14 cellular contexts compared by ENCODE assay signal in the genomic region with DNA sequence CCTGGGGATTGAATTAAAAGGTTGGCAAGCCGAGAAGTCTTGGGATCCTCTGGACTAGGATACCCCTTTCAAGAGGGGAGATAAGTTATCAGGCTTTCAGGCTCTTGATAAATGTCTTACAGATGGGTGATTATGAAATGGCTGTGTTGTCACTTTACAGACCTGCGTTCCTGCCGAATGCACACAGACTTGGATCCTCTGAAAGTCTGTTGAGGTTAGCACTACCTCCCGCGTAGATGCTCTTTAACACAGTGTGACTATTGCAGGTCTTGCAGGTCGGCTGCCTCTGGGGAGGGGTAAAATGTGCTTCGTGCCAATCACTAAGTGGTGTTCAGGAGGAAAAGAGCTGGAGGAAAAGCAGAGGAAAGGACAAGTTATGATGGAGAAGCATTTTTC.
DNase-seq lines count a peak whose midpoint lies in the region; ATAC-seq and TF ChIP-seq lines count a peak whose summit lies in the region.
"Had no signal": no experiment of that assay in that cellular context is flagged by ENCODE, and none has a peak within 500 bp of the region (broad histone marks: within the 10 kb centered on the region; RNA-seq: fewer than 3 reads in every experiment).

No MANE protein-coding gene starts in this region.

- peaks cover 2% of the 10 kb centered on the region for H3K27me3 Mint-ChIP-seq in activated CD8-positive, alpha-beta memory T cell treated with anti-CD3 and anti-CD28 coated beads, Interleukin-2, amount 10 ng/mL, durations not matched to agents 7 days and 5 days

- H3K36me3 Mint-ChIP-seq in activated CD8-positive, alpha-beta memory T cell treated with anti-CD3 and anti-CD28 coated beads, Interleukin-2, amount 10 ng/mL, durations not matched to agents 7 days and 5 days = no peaks in the 10 kb centered on the region
- H3K36me3 Mint-ChIP-seq: naive thymus-derived CD8-positive, alpha-beta T cell had no signal

- H3K4me1 ChIP-seq in body of pancreas (peaks cover 12% of the 10 kb centered on the region), left ventricle myocardium inferior (peaks cover 18% of the 10 kb centered on the region), rectal smooth muscle tissue (ENCODE audit: control insufficient read depth, insufficient read depth, low read length) (peaks cover 22% of the 10 kb centered on the region)

- no peak for TF ChIP-seq CTCF in body of pancreas (IDR thresholded peaks at IDR 0.05)
- TF ChIP-seq CTCF in left ventricle myocardium inferior (IDR thresholded peaks at IDR 0.05; ENCODE audit: borderline replicate concordance) = no peak

- no peak overlapping the region for H3K27ac ChIP-seq in body of pancreas
- peak overlapping the region; percentile 28 for H3K27ac ChIP-seq in left ventricle myocardium inferior (replicated peaks)
- H3K27ac ChIP-seq in rectal smooth muscle tissue (ENCODE audit: low read depth, low read length) = peak overlapping the region; percentile 59
- H3K27ac ChIP-seq: HL-60 had no signal

- peak; percentile 25 for DNase-seq in AG20443 (ENCODE audit: low spot score)
- peak in 3 of 4 donors; percentile 36 to 57 (median 37) for DNase-seq in body of pancreas
- DNase-seq in left ventricle myocardium inferior = peak; percentile 31
- DNase-seq in effector CD4-positive, alpha-beta T cell = no peak
- DNase-seq in activated CD8-positive, alpha-beta memory T cell treated with anti-CD3 and anti-CD28 coated beads, Interleukin-2, amount 10 ng/mL, durations not matched to agents 7 days and 5 days = no peak
- DNase-seq in activated CD8-positive, alpha-beta memory T cell treated with anti-CD3 and anti-CD28 coated beads for 24 hours = no peak
- no peak for DNase-seq in NCI-H2196 treated with DMSO at 0.1 percent for 48 hours (lab: John Stamatoyannopoulos, UW; ENCODE audit: unreplicated experiment)
- DNase-seq: activated CD4-positive, CD25-positive, alpha-beta regulatory T cell treated with anti-CD3 and anti-CD28 coated beads, Interleukin-2, amount 50 U/mL, for 72 hours; naive thymus-derived CD8-positive, alpha-beta T cell; NCI-H524 had no signal

- ATAC-seq in body of pancreas = peak; percentile 50
- no peak for ATAC-seq in activated CD8-positive, alpha-beta memory T cell treated with anti-CD3 and anti-CD28 coated beads, Interleukin-2, amount 10 ng/mL, durations not matched to agents 7 days and 5 days
- ATAC-seq: naive thymus-derived CD8-positive, alpha-beta T cell had no signal

- H3K9ac ChIP-seq in rectal smooth muscle tissue (ENCODE audit: low read length) = no peak overlapping the region

- H3K9me3 ChIP-seq in body of pancreas (no peaks in the 10 kb centered on the region), left ventricle myocardium inferior (replicated peaks) (no peaks in the 10 kb centered on the region)

- CTCF ChIA-PET in activated CD8-positive, alpha-beta memory T cell treated with anti-CD3 and anti-CD28 coated beads, Interleukin-2, amount 10 ng/mL, durations not matched to agents 7 days and 5 days (lab: Charles Lee) = no interaction called here

- no peaks in the 10 kb centered on the region for H3K9me3 Mint-ChIP-seq in activated CD8-positive, alpha-beta memory T cell treated with anti-CD3 and anti-CD28 coated beads, Interleukin-2, amount 10 ng/mL, durations not matched to agents 7 days and 5 days (ENCODE audit: low read depth)
- H3K9me3 Mint-ChIP-seq: activated T-helper 1 cell treated with anti-CD3 and anti-CD28 coated beads, Interleukin-12 subunit alpha, Interleukin-12 subunit beta, Interleukin-2, Interleukin-4 antibody, amounts not matched to agents 30 ng/mL and 10 ng/mL and 1 ng/mL, durations not matched to agents 14 hours and 24 hours and 36 hours; naive thymus-derived CD8-positive, alpha-beta T cell had no signal

- no peaks in the 10 kb centered on the region for H3K36me3 ChIP-seq in body of pancreas (replicated peaks in 1 of 2; ENCODE audit: insufficient read depth in 1 of 2, low read depth in 2 of 2)
- no peaks in the 10 kb centered on the region for H3K36me3 ChIP-seq in left ventricle myocardium inferior
- H3K36me3 ChIP-seq in rectal smooth muscle tissue (ENCODE audit: control insufficient read depth, insufficient read depth, low read length) = no peaks in the 10 kb centered on the region

- intact Hi-C loops in body of pancreas (cut with DNase I) (no loop called here), left ventricle myocardium inferior (cut with micrococcal nuclease) (no loop called here)

- H3K4me3 ChIP-seq in body of pancreas (no peak overlapping the region), left ventricle myocardium inferior (no peak overlapping the region), rectal smooth muscle tissue (ENCODE audit: low read length) (no peak overlapping the region)

- TF ChIP-seq POLR2A in body of pancreas (IDR thresholded peaks at IDR 0.05) = no peak

- 22 to 25% methylated on average over 7 of the region's 7 CpGs for WGBS in body of pancreas, 2 donors

- H3K4me1 Mint-ChIP-seq in activated CD8-positive, alpha-beta memory T cell treated with anti-CD3 and anti-CD28 coated beads, Interleukin-2, amount 10 ng/mL, durations not matched to agents 7 days and 5 days = peaks cover 8% of the 10 kb centered on the region
- H3K4me1 Mint-ChIP-seq: naive thymus-derived CD8-positive, alpha-beta T cell had no signal

- H3K27me3 ChIP-seq in body of pancreas = no peaks in the 10 kb centered on the region
- no peaks in the 10 kb centered on the region for H3K27me3 ChIP-seq in left ventricle myocardium inferior (ENCODE audit: low read depth)
- no peaks in the 10 kb centered on the region for H3K27me3 ChIP-seq in rectal smooth muscle tissue (ENCODE audit: control insufficient read depth, insufficient read depth, low read length)

- H3K4me3 Mint-ChIP-seq in activated CD8-positive, alpha-beta memory T cell treated with anti-CD3 and anti-CD28 coated beads, Interleukin-2, amount 10 ng/mL, durations not matched to agents 7 days and 5 days = no peak overlapping the region
- H3K4me3 Mint-ChIP-seq: activated T-helper 1 cell treated with anti-CD3 and anti-CD28 coated beads, Interleukin-12 subunit alpha, Interleukin-12 subunit beta, Interleukin-2, Interleukin-4 antibody, amounts not matched to agents 30 ng/mL and 10 ng/mL and 1 ng/mL, durations not matched to agents 14 hours and 24 hours and 36 hours; central memory CD8-positive, alpha-beta T cell; naive thymus-derived CD8-positive, alpha-beta T cell had no signal

- H3K27ac Mint-ChIP-seq in activated CD8-positive, alpha-beta memory T cell treated with anti-CD3 and anti-CD28 coated beads, Interleukin-2, amount 10 ng/mL, durations not matched to agents 7 days and 5 days = no peak overlapping the region
- H3K27ac Mint-ChIP-seq: activated T-helper 1 cell treated with anti-CD3 and anti-CD28 coated beads, Interleukin-12 subunit alpha, Interleukin-12 subunit beta, Interleukin-2, Interleukin-4 antibody, amounts not matched to agents 30 ng/mL and 10 ng/mL and 1 ng/mL, durations not matched to agents 14 hours and 24 hours and 36 hours; naive thymus-derived CD8-positive, alpha-beta T cell had no signal

Comparison
In these comparisons a context has a peak if more than half of its experiments do, and no peak if none do; other contexts are left out.
1. DNase-seq: peak in AG20443 (single experiment), body of pancreas (3 of 4) and left ventricle myocardium inferior (single experiment); none in effector CD4-positive, alpha-beta T cell (single experiment), activated CD8-positive, alpha-beta memory T cell treated with anti-CD3 and anti-CD28 coated beads, Interleukin-2, amount 10 ng/mL, durations not matched to agents 7 days and 5 days (single experiment), activated CD8-positive, alpha-beta memory T cell treated with anti-CD3 and anti-CD28 coated beads for 24 hours (single experiment) and NCI-H2196 treated with DMSO at 0.1 percent for 48 hours (single experiment).
2. H3K27ac ChIP-seq: peak in left ventricle myocardium inferior (single experiment) and rectal smooth muscle tissue (single experiment); none in body of pancreas (0 of 4).